Comparison of ENCODE assay signal across 15 cellular contexts in genomic region chr16:10936585-10936984, GRCh38. TPM values are rescaled to one million over a fixed set of nuclear protein-coding genes. Genes with fewer than 3 reads are reported as not detected.
DNase-seq lines count a peak whose midpoint lies in the region; ATAC-seq and TF ChIP-seq lines count a peak whose summit lies in the region.
"Had no signal": no experiment of that assay in that cellular context is flagged by ENCODE, and none has a peak within 500 bp of the region (broad histone marks: within the 10 kb centered on the region; RNA-seq: fewer than 3 reads in every experiment).

No MANE protein-coding gene starts in this region.

- no peak for DNase-seq in CD4-positive, alpha-beta T cell
- no peak for DNase-seq in adrenal gland
- DNase-seq in neural crest cell (ENCODE audit: low read depth, low spot score): no peak
- no peak for DNase-seq in germinal center (ENCODE audit: low spot score)
- no peak for DNase-seq in SKM-1 treated with dmso at 0.1 percent for 144 hours (lab: John Stamatoyannopoulos, UW; ENCODE audit: unreplicated experiment)
- DNase-seq in SHP77 (lab: John Stamatoyannopoulos, UW): no peak
- DNase-seq: activated naive CD4-positive, alpha-beta T cell treated with anti-CD3 and anti-CD28 coated beads for 36 hours; foreskin keratinocyte; KG1; NCI-H1436; stimulated activated naive CD8-positive, alpha-beta T cell treated with anti-CD3 and anti-CD28 coated beads, Interleukin-15, amount 100 ng/mL, for 72 hours; WERI-Rb-1 had no signal

- 27 to 39% (median 32%) methylated on average over 6 of the region's 6 CpGs for WGBS in adrenal gland, 4 donors

- H3K9me3 ChIP-seq in BLaER1 (no peaks in the 10 kb centered on the region), adrenal gland (replicated peaks in 1 of 3) (no peaks in the 10 kb centered on the region)
- no peaks in the 10 kb centered on the region for H3K9me3 ChIP-seq in CD4-positive, alpha-beta T cell (ENCODE audit: control insufficient read depth, low read length)

- intact Hi-C loops in CD4-positive, alpha-beta T cell (cut with DNase I, micrococcal nuclease): loop anchor here in 1 of 2 experiments (5.0 kb wide), 1 partner anchor 189 kb away; no protein-coding TSS in a partner anchor
- intact Hi-C loops in adrenal gland (cut with DNase I): no loop called here

- H3K36me3 ChIP-seq in BLaER1 (peaks cover 48% of the 10 kb centered on the region), adrenal gland (replicated peaks in 1 of 2) (peaks cover 0 to 14% of the 10 kb centered on the region in 2 donors)

- H3K27ac Mint-ChIP-seq in CD4-positive, alpha-beta T cell: no peak overlapping the region
- no peak overlapping the region for H3K27ac Mint-ChIP-seq in neural crest cell (ENCODE audit: unreplicated experiment)
- H3K27ac Mint-ChIP-seq: activated naive CD4-positive, alpha-beta T cell treated with anti-CD3 and anti-CD28 coated beads for 36 hours had no signal

- peak overlapping the region; percentile 99 for H3K4me2 ChIP-seq in BLaER1

- H3K27me3 ChIP-seq in BLaER1 (no peaks in the 10 kb centered on the region), adrenal gland (no peaks in the 10 kb centered on the region)
- H3K27me3 ChIP-seq in CD4-positive, alpha-beta T cell (ENCODE audit: control insufficient read depth, insufficient read depth, low read length): no peaks in the 10 kb centered on the region
- H3K27me3 ChIP-seq: foreskin keratinocyte had no signal

- peaks cover 41% of the 10 kb centered on the region for H3K36me3 Mint-ChIP-seq in CD4-positive, alpha-beta T cell (ENCODE audit: low read depth)
- H3K36me3 Mint-ChIP-seq in neural crest cell (ENCODE audit: low read depth): peaks cover 3% of the 10 kb centered on the region

- H3K4me3 ChIP-seq in BLaER1 (no peak overlapping the region), adrenal gland (no peak overlapping the region)

- H3K4me1 Mint-ChIP-seq in CD4-positive, alpha-beta T cell (ENCODE audit: low read depth): peaks cover 76% of the 10 kb centered on the region
- peaks cover 32% of the 10 kb centered on the region for H3K4me1 Mint-ChIP-seq in neural crest cell

- CTCF ChIA-PET in CD4-positive, alpha-beta T cell (lab: Charles Lee): interaction anchor here (0.6 to 1.5 kb wide), 2 partner anchors 18 to 80 kb away, joined by 3 to 4 read pairs; no protein-coding TSS in a partner anchor

- no peak for ATAC-seq in CD4-positive, alpha-beta T cell (ENCODE audit: poor library complexity)
- ATAC-seq in GM18868 (IDR thresholded peaks at IDR 0.05; ENCODE audit: unreplicated experiment): no peak
- ATAC-seq: foreskin keratinocyte; SK-N-SH treated with all-trans-retinoic acid at 6 μM for 48 hours; stimulated activated naive CD8-positive, alpha-beta T cell treated with anti-CD3 and anti-CD28 coated beads, Interleukin-15, amount 100 ng/mL, for 72 hours had no signal

- H3K4me3 Mint-ChIP-seq in CD4-positive, alpha-beta T cell: peak overlapping the region; percentile 57
- H3K4me3 Mint-ChIP-seq in neural crest cell: peak overlapping the region; percentile 6

- TF ChIP-seq POLR2A in adrenal gland (IDR thresholded peaks at IDR 0.05): no peak

- POLR2A ChIA-PET in CD4-positive, alpha-beta T cell (lab: Charles Lee): no interaction called here

- H3K27ac ChIP-seq in BLaER1: peak overlapping the region; percentile 25; the same call in 1 of the 2 replicates
- H3K27ac ChIP-seq in CD4-positive, alpha-beta T cell (ENCODE audit: low read depth, low read length): no peak overlapping the region
- peak overlapping the region in 4 of 5 donors; percentile 52 to 93 (median 85) for H3K27ac ChIP-seq in adrenal gland
- H3K27ac ChIP-seq: foreskin keratinocyte, WERI-Rb-1 had no signal

- H3K4me1 ChIP-seq in BLaER1 (peaks cover 94% of the 10 kb centered on the region), adrenal gland (replicated peaks in 1 of 2) (peaks cover 79 to 88% of the 10 kb centered on the region in 2 donors)

- H3K27me3 Mint-ChIP-seq in CD4-positive, alpha-beta T cell: no peaks in the 10 kb centered on the region
- H3K27me3 Mint-ChIP-seq in neural crest cell (ENCODE audit: low read depth): no peaks in the 10 kb centered on the region
- H3K27me3 Mint-ChIP-seq: stimulated activated naive CD8-positive, alpha-beta T cell treated with anti-CD3 and anti-CD28 coated beads, Interleukin-15, amount 100 ng/mL, for 72 hours had no signal

- H3K9me3 Mint-ChIP-seq in CD4-positive, alpha-beta T cell: no peaks in the 10 kb centered on the region
- no peaks in the 10 kb centered on the region for H3K9me3 Mint-ChIP-seq in neural crest cell
- H3K9me3 Mint-ChIP-seq: activated naive CD4-positive, alpha-beta T cell treated with anti-CD3 and anti-CD28 coated beads for 36 hours; stimulated activated naive CD8-positive, alpha-beta T cell treated with anti-CD3 and anti-CD28 coated beads, Interleukin-15, amount 100 ng/mL, for 72 hours had no signal

- peaks cover 100% of the 10 kb centered on the region for H4K20me1 ChIP-seq in BLaER1

- H3K9ac ChIP-seq in BLaER1: peak overlapping the region; percentile 48; the same call in 1 of the 2 replicates

- no peak for TF ChIP-seq CTCF in CD4-positive, alpha-beta T cell (IDR thresholded peaks at IDR 0.05)
- no peak for TF ChIP-seq CTCF in adrenal gland (IDR thresholded peaks at IDR 0.05)
- TF ChIP-seq CTCF in neural crest cell (conservative IDR thresholded peaks at IDR 0.05): no peak

RNA-seq across cellular contexts. Expression of gene DEXI, which starts 5.7 kb away (rescaled TPM):
- 1 to 10 TPM; 5.8 to 7.2 TPM for total RNA-seq in CD4-positive, alpha-beta T cell
- 100 to 1,000 TPM in 5 of 8 donors, 10 to 100 TPM in 3; 91.9 to 303 (median 136) TPM for total RNA-seq in adrenal gland
- 10 to 100 TPM; 52.6 to 56.6 (median 54.3) TPM for polyA plus RNA-seq in adrenal gland
- total RNA-seq in neural crest cell: 35.6 and 38.3 TPM in 2 replicates

RNA-seq across cellular contexts. Expression of gene CLEC16A, which starts 7.8 kb away (rescaled TPM):
- 10 to 100 TPM; 21.7 to 22.7 TPM for total RNA-seq in CD4-positive, alpha-beta T cell
- total RNA-seq in adrenal gland (10 to 100 TPM; 22.5 to 37.2 (median 29.0) TPM), neural crest cell (21.3 and 26.0 TPM in 2 replicates)
- 10 to 100 TPM; 14.0 to 24.7 (median 21.6) TPM for polyA plus RNA-seq in adrenal gland

RNA-seq across cellular contexts. Expression of gene CIITA, which starts 59.6 kb away (rescaled TPM):
- total RNA-seq in CD4-positive, alpha-beta T cell: 1 to 10 TPM; 2.4 to 3.0 TPM
- total RNA-seq in adrenal gland (10 to 100 TPM in 7 of 8 donors, 1 to 10 TPM in 1; 6.5 to 48.1 (median 20.6) TPM), neural crest cell (not detected in 2 replicates)
- 10 to 100 TPM in 1 of 3 donors, 1 to 10 TPM in 2; 4.4 to 37.2 (median 7.9) TPM for polyA plus RNA-seq in adrenal gland
